1 cellular context compared by ENCODE assay signal in the genomic region with DNA sequence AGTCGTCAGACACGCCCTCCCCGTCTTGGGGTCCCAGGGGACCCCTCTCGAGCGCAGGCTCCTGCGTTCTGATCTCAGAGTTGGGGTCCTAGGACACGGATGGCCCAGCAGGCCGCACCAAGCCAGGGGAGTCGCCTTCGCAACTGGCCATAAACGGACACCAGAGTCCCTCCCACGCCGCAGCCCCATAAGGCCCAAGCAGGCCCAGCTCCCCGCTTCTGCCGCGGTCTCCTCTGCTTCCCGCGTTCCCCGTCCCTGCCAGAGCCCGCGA.
TF ChIP-seq lines count a peak whose summit lies in the region.

No MANE protein-coding gene starts in this region.

TF ChIP-seq in SK-N-SH treated with all-trans-retinoic acid at 6 μM for 48 hours, 23 proteins besides CTCF, POLR2A, EP300 and RAD21 (continued from another document):
- TF ChIP-seq, protein P1, sequence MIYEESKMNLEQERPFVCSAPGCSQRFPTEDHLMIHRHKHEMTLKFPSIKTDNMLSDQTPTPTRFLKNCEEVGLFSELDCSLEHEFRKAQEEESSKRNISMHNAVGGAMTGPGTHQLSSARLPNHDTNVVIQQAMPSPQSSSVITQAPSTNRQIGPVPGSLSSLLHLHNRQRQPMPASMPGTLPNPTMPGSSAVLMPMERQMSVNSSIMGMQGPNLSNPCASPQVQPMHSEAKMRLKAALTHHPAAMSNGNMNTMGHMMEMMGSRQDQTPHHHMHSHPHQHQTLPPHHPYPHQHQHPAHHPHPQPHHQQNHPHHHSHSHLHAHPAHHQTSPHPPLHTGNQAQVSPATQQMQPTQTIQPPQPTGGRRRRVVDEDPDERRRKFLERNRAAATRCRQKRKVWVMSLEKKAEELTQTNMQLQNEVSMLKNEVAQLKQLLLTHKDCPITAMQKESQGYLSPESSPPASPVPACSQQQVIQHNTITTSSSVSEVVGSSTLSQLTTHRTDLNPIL (CRISPR knock-in tag; IDR thresholded peaks at IDR 0.05; ENCODE audit: low read depth) = no peak
- TF ChIP-seq BACH2 (CRISPR knock-in tag; IDR thresholded peaks at IDR 0.05; ENCODE audit: borderline replicate concordance) (no peak), ARNTL (CRISPR knock-in tag; IDR thresholded peaks at IDR 0.05; ENCODE audit: borderline replicate concordance, low read depth) (no peak), CSDC2 (CRISPR knock-in tag; IDR thresholded peaks at IDR 0.05) (no peak), ZNF565 (CRISPR knock-in tag; conservative IDR thresholded peaks at IDR 0.05; ENCODE audit: low read depth) (no peak), ESRRG (CRISPR knock-in tag; IDR thresholded peaks at IDR 0.05) (no peak), GLIS3 (CRISPR knock-in tag; IDR thresholded peaks at IDR 0.05) (no peak), ZNF8 (CRISPR knock-in tag; IDR thresholded peaks at IDR 0.05) (no peak), OSR1 (CRISPR knock-in tag; IDR thresholded peaks at IDR 0.05) (no peak), TOX (CRISPR knock-in tag; IDR thresholded peaks at IDR 0.05; ENCODE audit: borderline replicate concordance) (no peak)
